8 cellular contexts compared by ENCODE assay signal in genomic region chr17:45428050-45428953, GRCh38. TPM values are rescaled to one million over a fixed set of nuclear protein-coding genes. Genes with fewer than 3 reads are reported as not detected.
DNase-seq lines count a peak whose midpoint lies in the region; ATAC-seq and TF ChIP-seq lines count a peak whose summit lies in the region.

No MANE protein-coding gene starts in this region.

- POLR2A ChIA-PET in WTC11 (lab: Charles Lee) = interaction anchor here (1.0 kb wide), 1 partner anchor 33 kb away, joined by 4 read pairs; no protein-coding TSS in a partner anchor

- no peak overlapping the region for H3K9ac ChIP-seq in neuronal stem cell (ENCODE audit: low read depth, low read length, poor library complexity)

- H3K4me1 ChIP-seq in breast epithelium (peaks cover 6 to 9% of the 10 kb centered on the region in 2 donors), neuronal stem cell (ENCODE audit: control insufficient read depth in 2 of 2, insufficient read depth in 1 of 2, low read depth in 1 of 2, low read length in 2 of 2) (peaks cover 8 to 16% of the 10 kb centered on the region in 2 donors)

- no peak overlapping the region for H2BK12ac ChIP-seq in neuronal stem cell (ENCODE audit: low read length)

- DNase-seq in NCI-H2196 (lab: John Stamatoyannopoulos, UW; ENCODE audit: unreplicated experiment) (peak; percentile 81), WTC11 (ENCODE audit: low spot score) (peak; percentile 86), breast epithelium (ENCODE audit: low spot score in 2 of 2) (peak in 1 of 2 donors; percentile 59), kidney epithelial cell (ENCODE audit: low read depth) (no peak), neuronal stem cell (ENCODE audit: low spot score) (no peak)
- DNase-seq in stimulated activated CD4-positive, alpha-beta T cell treated with anti-CD3 and anti-CD28 coated beads, Interleukin-1b, Interleukin-23, amount 100 ng/mL, for 48 hours = peak; percentile 80

- H3K9me3 Mint-ChIP-seq in WTC11 = peaks cover 3% of the 10 kb centered on the region

- H2BK5ac ChIP-seq in neuronal stem cell (ENCODE audit: low read length) = no peak overlapping the region

- H3K23ac ChIP-seq in neuronal stem cell (ENCODE audit: low read depth, low read length, poor library complexity) = no peak overlapping the region

- H3K4me2 ChIP-seq in neuronal stem cell (ENCODE audit: insufficient read depth, low read length, poor library complexity, severe bottlenecking) = no peak overlapping the region

- no peak for TF ChIP-seq POLR2A in breast epithelium (IDR thresholded peaks at IDR 0.05)

- H2BK120ac ChIP-seq in neuronal stem cell (ENCODE audit: low read depth, low read length) = no peak overlapping the region

- CTCF ChIA-PET in WTC11 (lab: Charles Lee) = interaction anchor here (0.6 to 4.2 kb wide), 24 partner anchors 12 to 355 kb away, joined by 3 to 38 read pairs (median 6); partner anchors contain the start of genes ACBD4, CRHR1, FMNL1 and MAP3K14

- peaks cover 36% of the 10 kb centered on the region for H3K4me1 Mint-ChIP-seq in WTC11

- no peaks in the 10 kb centered on the region for H3K36me3 ChIP-seq in breast epithelium
- H3K36me3 ChIP-seq in kidney epithelial cell (ENCODE audit: control insufficient read depth, insufficient read depth, low read length) = no peaks in the 10 kb centered on the region
- H3K36me3 ChIP-seq in neuronal stem cell (replicated peaks in 1 of 2; ENCODE audit: control insufficient read depth in 2 of 2, insufficient read depth in 2 of 2, low read length in 2 of 2) = no peaks in the 10 kb centered on the region

- H3K4ac ChIP-seq in neuronal stem cell (ENCODE audit: low read length) = no peak overlapping the region

- intact Hi-C loops in breast epithelium (cut with DNase I; ENCODE audit: low total_unique reads) = no loop called here

- H4K91ac ChIP-seq in neuronal stem cell (ENCODE audit: low read depth, low read length, poor library complexity) = no peak overlapping the region

- no peaks in the 10 kb centered on the region for H3K9me3 ChIP-seq in breast epithelium
- peaks cover 0 to 2% of the 10 kb centered on the region in 2 donors for H3K9me3 ChIP-seq in neuronal stem cell (replicated peaks in 1 of 2; ENCODE audit: control insufficient read depth in 2 of 2, insufficient read depth in 1 of 2, low read depth in 1 of 2, low read length in 2 of 2)

- no peak overlapping the region for H3K18ac ChIP-seq in neuronal stem cell (ENCODE audit: low read length)

- H3K27me3 ChIP-seq in breast epithelium (no peaks in the 10 kb centered on the region), kidney epithelial cell (ENCODE audit: control insufficient read depth, insufficient read depth, low read length) (peaks cover 23% of the 10 kb centered on the region), neuronal stem cell (ENCODE audit: control insufficient read depth in 3 of 3, insufficient read depth in 3 of 3, low read depth in 1 of 3, low read length in 3 of 3) (peaks cover 34 to 54% (median 54%) of the 10 kb centered on the region in 3 experiments)

- H3K4me3 Mint-ChIP-seq in WTC11 = peak overlapping the region; percentile 67

- H3K27ac Mint-ChIP-seq in WTC11 = no peak overlapping the region

- no peaks in the 10 kb centered on the region for H3K79me1 ChIP-seq in neuronal stem cell (ENCODE audit: low read depth, low read length)

- no peak overlapping the region for H2BK15ac ChIP-seq in neuronal stem cell (ENCODE audit: low read length)

- TF ChIP-seq CTCF in WTC11 (IDR thresholded peaks at IDR 0.05) (peak; percentile 99), breast epithelium (IDR thresholded peaks at IDR 0.05) (peak; percentile 95 to 98 (median 96)), kidney epithelial cell (IDR thresholded peaks at IDR 0.05; ENCODE audit: insufficient read depth, low read length, poor library complexity, severe bottlenecking) (peak; percentile 97)

- ATAC-seq in HG02763 (IDR thresholded peaks at IDR 0.05; ENCODE audit: unreplicated experiment) (peak; percentile 42), WTC11 (peak; percentile 15)

- H3K4me3 ChIP-seq in GM08714 (ENCODE audit: low read length) (peak overlapping the region; percentile 19; the same call in 1 of the 2 replicates), breast epithelium (peak overlapping the region in 1 of 3 donors; percentile 39), kidney epithelial cell (ENCODE audit: low read depth, low read length) (no peak overlapping the region), neuronal stem cell (ENCODE audit: low read length in 2 of 2) (no peak overlapping the region)

- H3K27ac ChIP-seq in breast epithelium = peak overlapping the region; percentile 23 to 34
- H3K27ac ChIP-seq in neuronal stem cell (replicated peaks; ENCODE audit: low read length) = no peak overlapping the region

- H3K14ac ChIP-seq in neuronal stem cell (ENCODE audit: low read length) = no peak overlapping the region

- peaks cover 3% of the 10 kb centered on the region for H3K36me3 Mint-ChIP-seq in WTC11

- H3K27me3 Mint-ChIP-seq in WTC11 (ENCODE audit: low read depth) = peaks cover 59% of the 10 kb centered on the region

- no CpG with 5 or more reads among the region's 36 CpGs for WGBS in neuronal stem cell (ENCODE audit: extremely low coverage in 2 of 2, insufficient read length in 2 of 2, insufficient replicate concordance in 1 of 2), 2 donors

- no peak overlapping the region for H2AK5ac ChIP-seq in neuronal stem cell (ENCODE audit: low read depth, low read length)

- no peak overlapping the region for H4K8ac ChIP-seq in neuronal stem cell (ENCODE audit: low read depth, low read length)

- no peak overlapping the region for H2AFZ ChIP-seq in neuronal stem cell (ENCODE audit: low read length)

TF ChIP-seq in WTC11, 78 proteins besides CTCF, POLR2A, EP300 and RAD21 (continues in another document):
- TF ChIP-seq STAT6 (CRISPR knock-in tag; conservative IDR thresholded peaks at IDR 0.05; ENCODE audit: low read depth) (no peak), ZNF232 (CRISPR knock-in tag; IDR thresholded peaks at IDR 0.05) (no peak), FOXP1 (CRISPR knock-in tag; IDR thresholded peaks at IDR 0.05; ENCODE audit: borderline replicate concordance) (peak; percentile 36; the same call in 1 of the 2 replicates), SP1 (CRISPR knock-in tag; conservative IDR thresholded peaks at IDR 0.05) (peak; percentile 70), JAZF1 (CRISPR knock-in tag; IDR thresholded peaks at IDR 0.05) (no peak), CREB1 (CRISPR knock-in tag; IDR thresholded peaks at IDR 0.05) (0 out of 2 replicates have a peak, but pooled peaks have one; percentile 21), ETV6 (CRISPR knock-in tag; IDR thresholded peaks at IDR 0.05) (no peak), MAX (CRISPR knock-in tag; IDR thresholded peaks at IDR 0.05) (peak; percentile 40; the same call in 1 of the 2 replicates), CREM (CRISPR knock-in tag; IDR thresholded peaks at IDR 0.05) (no peak), ZNF281 (CRISPR knock-in tag; IDR thresholded peaks at IDR 0.05) (0 out of 2 replicates have a peak, but pooled peaks have one; percentile 24), RELA (CRISPR knock-in tag; IDR thresholded peaks at IDR 0.05; ENCODE audit: borderline replicate concordance) (no peak), GABPB1 (CRISPR knock-in tag; IDR thresholded peaks at IDR 0.05) (peak; percentile 42; the same call in 1 of the 2 replicates), IRF2 (CRISPR knock-in tag; IDR thresholded peaks at IDR 0.05; ENCODE audit: borderline replicate concordance, low read depth) (no peak)

RNA-seq across cellular contexts. Expression of gene ARHGAP27, which starts 4.4 kb away (rescaled TPM):
- total RNA-seq in WTC11 (2021) (12.9 to 16.0 TPM (median 14.8 TPM) in 3 replicates), breast epithelium (10 to 100 TPM; 17.3 to 28.8 (median 17.6) TPM), kidney epithelial cell (36.4 and 51.6 TPM in 2 replicates)
- polyA plus RNA-seq in neuronal stem cell (2013, experiment 1 of 2) = 1.5 TPM
- 1.4 TPM for polyA plus RNA-seq in neuronal stem cell (2013, experiment 2 of 2)

Comparison
In these comparisons a context has a peak if more than half of its experiments do, and no peak if none do; other contexts are left out.
1. DNase-seq: peak in NCI-H2196 (single experiment), WTC11 (single experiment) and stimulated activated CD4-positive, alpha-beta T cell treated with anti-CD3 and anti-CD28 coated beads, Interleukin-1b, Interleukin-23, amount 100 ng/mL, for 48 hours (single experiment); none in kidney epithelial cell (single experiment) and neuronal stem cell (single experiment).
2. Peak in every context shown above with its lines, with median percentiles within 50 percentile points of each other: CTCF ChIP-seq.